ENCODE assay signal across 8 cellular contexts in the genomic region with DNA sequence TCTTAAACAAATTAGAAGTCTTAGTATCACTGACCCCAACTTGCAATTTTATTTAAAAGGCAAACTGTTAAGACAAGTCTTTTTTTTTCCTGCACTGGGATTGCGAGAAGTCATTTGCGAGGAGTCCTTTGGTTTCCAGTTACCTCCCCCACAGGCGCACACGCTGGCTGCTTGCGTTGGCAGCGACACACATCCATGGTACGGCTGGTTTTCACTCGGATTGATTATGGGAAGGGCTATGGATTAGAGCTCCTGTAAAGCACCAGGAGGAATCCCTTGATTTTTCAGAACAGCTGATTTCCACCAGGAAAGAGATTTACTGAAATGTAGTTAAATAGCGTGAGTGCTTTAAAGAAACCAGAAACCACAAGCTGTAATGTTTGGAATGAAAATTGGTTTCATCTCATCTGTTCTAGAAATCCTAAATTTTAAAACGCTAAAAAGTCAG. TPM values are rescaled to one million over a fixed set of nuclear protein-coding genes. Genes with fewer than 3 reads are reported as not detected.
DNase-seq lines count a peak whose midpoint lies in the region; ATAC-seq and TF ChIP-seq lines count a peak whose summit lies in the region.

No MANE protein-coding gene starts in this region.

- TF ChIP-seq CTCF in AG10803 (conservative IDR thresholded peaks at IDR 0.05; ENCODE audit: low read length) (no peak), progenitor cell of endocrine pancreas (IDR thresholded peaks at IDR 0.05; ENCODE audit: unreplicated experiment) (no peak)
- no peak for TF ChIP-seq CTCF in activated CD8-positive, alpha-beta T cell treated with anti-CD3 and anti-CD28 coated beads for 36 hours (IDR thresholded peaks at IDR 0.05)

- ATAC-seq in activated CD8-positive, alpha-beta T cell treated with anti-CD3 and anti-CD28 coated beads for 36 hours: no peak
- ATAC-seq in HG03095 (IDR thresholded peaks at IDR 0.05; ENCODE audit: unreplicated experiment) (no peak), HG03045 (IDR thresholded peaks at IDR 0.05; ENCODE audit: unreplicated experiment) (no peak)

- peaks cover 48% of the 10 kb centered on the region for H3K27me3 Mint-ChIP-seq in activated CD8-positive, alpha-beta T cell treated with anti-CD3 and anti-CD28 coated beads for 36 hours
- H3K27me3 Mint-ChIP-seq in progenitor cell of endocrine pancreas: peaks cover 6% of the 10 kb centered on the region

- H3K4me3 ChIP-seq in AG10803 (ENCODE audit: low read length): peak overlapping the region; percentile 76

- CTCF ChIA-PET in activated CD8-positive, alpha-beta T cell treated with anti-CD3 and anti-CD28 coated beads for 36 hours (lab: Charles Lee): interaction anchor here (0.6 to 1.3 kb wide), 4 partner anchors 81 to 358 kb away, joined by 3 to 5 read pairs (median 4); no protein-coding TSS in a partner anchor

- H3K9me3 Mint-ChIP-seq in activated CD8-positive, alpha-beta T cell treated with anti-CD3 and anti-CD28 coated beads for 36 hours: no peaks in the 10 kb centered on the region
- no peaks in the 10 kb centered on the region for H3K9me3 Mint-ChIP-seq in progenitor cell of endocrine pancreas (ENCODE audit: low read depth)

- peak overlapping the region; percentile 74 for H3K4me3 Mint-ChIP-seq in activated CD8-positive, alpha-beta T cell treated with anti-CD3 and anti-CD28 coated beads for 36 hours
- peak overlapping the region; percentile 79 for H3K4me3 Mint-ChIP-seq in progenitor cell of endocrine pancreas (ENCODE audit: low read depth)

- no peak overlapping the region for H3K27ac Mint-ChIP-seq in activated CD8-positive, alpha-beta T cell treated with anti-CD3 and anti-CD28 coated beads for 36 hours
- H3K27ac Mint-ChIP-seq in progenitor cell of endocrine pancreas: peak overlapping the region; percentile 47

- DNase-seq in AG10803 (ENCODE audit: low read depth) (peak; percentile 73), HK-2 (ENCODE audit: unreplicated experiment) (peak; percentile 18), head of caudate nucleus (peak in 37 of 42 donors; percentile 25 to 82 (median 56)), progenitor cell of endocrine pancreas (ENCODE audit: low spot score, unreplicated experiment) (no peak), OCI-M1 (lab: John Stamatoyannopoulos, UW) (no peak)
- no peak for DNase-seq in activated CD8-positive, alpha-beta T cell treated with anti-CD3 and anti-CD28 coated beads for 36 hours

- intact Hi-C loops in activated CD8-positive, alpha-beta T cell treated with anti-CD3 and anti-CD28 coated beads for 36 hours (cut with micrococcal nuclease): no loop called here
- intact Hi-C loops in head of caudate nucleus (cut with DNase I): no loop called here

- H3K36me3 Mint-ChIP-seq in activated CD8-positive, alpha-beta T cell treated with anti-CD3 and anti-CD28 coated beads for 36 hours (ENCODE audit: low read depth): no peaks in the 10 kb centered on the region
- H3K36me3 Mint-ChIP-seq in progenitor cell of endocrine pancreas (ENCODE audit: insufficient read depth): peaks cover 6% of the 10 kb centered on the region

- H3K4me1 Mint-ChIP-seq in activated CD8-positive, alpha-beta T cell treated with anti-CD3 and anti-CD28 coated beads for 36 hours (ENCODE audit: low read depth): peaks cover 18% of the 10 kb centered on the region
- H3K4me1 Mint-ChIP-seq in progenitor cell of endocrine pancreas (ENCODE audit: low read depth): peaks cover 26% of the 10 kb centered on the region

- POLR2A ChIA-PET in activated CD8-positive, alpha-beta T cell treated with anti-CD3 and anti-CD28 coated beads for 36 hours (lab: Charles Lee): interaction anchor here (1.6 kb wide), 1 partner anchor 9 kb away, joined by 5 read pairs; no protein-coding TSS in a partner anchor

RNA-seq across cellular contexts. Expression of gene SLC1A3, which starts 0.7 kb away (rescaled TPM):
- under 1 TPM; 0.34 to 0.74 TPM for total RNA-seq in activated CD8-positive, alpha-beta T cell treated with anti-CD3 and anti-CD28 coated beads for 36 hours
- total RNA-seq in progenitor cell of endocrine pancreas: 14.0 and 14.5 TPM in 2 replicates

Comparison
In these comparisons a context has a peak if more than half of its experiments do, and no peak if none do; other contexts are left out.
1. DNase-seq: peak in AG10803 (single experiment), HK-2 (single experiment) and head of caudate nucleus (37 of 42); none in activated CD8-positive, alpha-beta T cell treated with anti-CD3 and anti-CD28 coated beads for 36 hours (single experiment), progenitor cell of endocrine pancreas (single experiment) and OCI-M1 (single experiment).